ENCODE assay signal across 2 cellular contexts in the genomic region with DNA sequence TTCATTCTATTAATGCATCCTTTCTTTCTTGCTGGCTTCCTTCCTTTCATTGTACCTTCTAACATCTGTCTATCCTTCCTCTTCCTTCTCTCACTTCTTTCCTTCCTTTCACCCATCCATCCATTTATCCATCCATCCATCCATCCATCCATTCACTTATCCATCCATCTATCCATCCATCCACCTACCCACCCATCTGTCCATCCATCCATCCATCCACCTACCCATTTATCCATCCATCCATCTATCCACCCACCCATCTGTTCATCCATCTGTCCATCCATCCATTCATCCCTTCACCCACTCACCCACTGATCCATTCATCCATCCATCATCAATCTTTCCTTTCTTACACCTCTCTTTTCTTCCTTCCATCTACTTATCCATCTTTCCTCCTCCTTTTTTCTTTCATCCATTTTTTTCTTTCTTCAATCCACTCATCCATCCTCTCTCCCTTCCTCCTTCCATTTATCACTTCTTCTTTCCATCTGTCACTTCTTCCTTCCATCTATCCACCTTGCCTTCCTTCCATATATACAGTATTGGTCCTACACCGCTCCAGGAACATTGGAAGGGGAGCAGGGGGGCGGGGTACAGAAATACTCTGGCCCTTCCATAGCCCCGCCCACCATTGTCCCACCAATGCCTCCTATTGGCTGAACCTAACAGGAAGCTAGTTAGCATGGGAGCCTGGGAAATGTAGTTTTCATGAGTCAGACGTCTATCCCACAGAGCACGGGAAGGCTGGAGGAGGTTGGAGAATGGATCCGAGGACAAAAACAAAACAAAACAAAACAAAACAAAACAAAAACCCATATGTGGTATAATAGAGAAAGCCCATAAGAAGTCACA.
TF ChIP-seq lines count a peak whose summit lies in the region.

No MANE protein-coding gene starts in this region.

TF ChIP-seq in SK-N-SH, 30 proteins besides CTCF, POLR2A, EP300 and RAD21:
- TF ChIP-seq TAF1 (IDR thresholded peaks at IDR 0.05; ENCODE audit: borderline replicate concordance, low read depth, low read length) (no peak), ELF1 (IDR thresholded peaks at IDR 0.05) (no peak), FOXJ3 (CRISPR knock-in tag; IDR thresholded peaks at IDR 0.05) (no peak), NFIC (IDR thresholded peaks at IDR 0.05; ENCODE audit: borderline replicate concordance) (no peak), IRF3 (IDR thresholded peaks at IDR 0.05; ENCODE audit: low read depth, low read length) (no peak), NRF1 (IDR thresholded peaks at IDR 0.05; ENCODE audit: low read depth, low read length) (no peak), RCOR1 (IDR thresholded peaks at IDR 0.05; ENCODE audit: low read length) (no peak), MEF2A (IDR thresholded peaks at IDR 0.05; ENCODE audit: borderline replicate concordance, low read depth) (no peak), RFX5 (IDR thresholded peaks at IDR 0.05; ENCODE audit: low read length) (no peak), SMC3 (IDR thresholded peaks at IDR 0.05; ENCODE audit: low read depth, low read length) (no peak), FOXM1 (IDR thresholded peaks at IDR 0.05; ENCODE audit: low read depth) (no peak), GABPA (IDR thresholded peaks at IDR 0.05; ENCODE audit: low read depth) (no peak), YY1 (IDR thresholded peaks at IDR 0.05; ENCODE audit: low read depth) (no peak), POLR2AphosphoS5 (IDR thresholded peaks at IDR 0.05; ENCODE audit: low read depth, low read length) (no peak), TCF12 (IDR thresholded peaks at IDR 0.05) (no peak), REST (IDR thresholded peaks at IDR 0.05; ENCODE audit: low read depth, low read length) (no peak), SIN3A (IDR thresholded peaks at IDR 0.05; ENCODE audit: borderline replicate concordance, low read depth, low read length) (no peak)
- TF ChIP-seq, protein P1, sequence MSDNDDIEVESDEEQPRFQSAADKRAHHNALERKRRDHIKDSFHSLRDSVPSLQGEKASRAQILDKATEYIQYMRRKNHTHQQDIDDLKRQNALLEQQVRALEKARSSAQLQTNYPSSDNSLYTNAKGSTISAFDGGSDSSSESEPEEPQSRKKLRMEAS (IDR thresholded peaks at IDR 0.05; ENCODE audit: low read depth) = no peak
- TF ChIP-seq, protein P2, sequence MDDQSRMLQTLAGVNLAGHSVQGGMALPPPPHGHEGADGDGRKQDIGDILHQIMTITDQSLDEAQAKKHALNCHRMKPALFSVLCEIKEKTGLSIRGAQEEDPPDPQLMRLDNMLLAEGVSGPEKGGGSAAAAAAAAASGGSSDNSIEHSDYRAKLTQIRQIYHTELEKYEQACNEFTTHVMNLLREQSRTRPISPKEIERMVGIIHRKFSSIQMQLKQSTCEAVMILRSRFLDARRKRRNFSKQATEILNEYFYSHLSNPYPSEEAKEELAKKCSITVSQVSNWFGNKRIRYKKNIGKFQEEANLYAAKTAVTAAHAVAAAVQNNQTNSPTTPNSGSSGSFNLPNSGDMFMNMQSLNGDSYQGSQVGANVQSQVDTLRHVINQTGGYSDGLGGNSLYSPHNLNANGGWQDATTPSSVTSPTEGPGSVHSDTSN (IDR thresholded peaks at IDR 0.05) = no peak
- TF ChIP-seq, protein P3, sequence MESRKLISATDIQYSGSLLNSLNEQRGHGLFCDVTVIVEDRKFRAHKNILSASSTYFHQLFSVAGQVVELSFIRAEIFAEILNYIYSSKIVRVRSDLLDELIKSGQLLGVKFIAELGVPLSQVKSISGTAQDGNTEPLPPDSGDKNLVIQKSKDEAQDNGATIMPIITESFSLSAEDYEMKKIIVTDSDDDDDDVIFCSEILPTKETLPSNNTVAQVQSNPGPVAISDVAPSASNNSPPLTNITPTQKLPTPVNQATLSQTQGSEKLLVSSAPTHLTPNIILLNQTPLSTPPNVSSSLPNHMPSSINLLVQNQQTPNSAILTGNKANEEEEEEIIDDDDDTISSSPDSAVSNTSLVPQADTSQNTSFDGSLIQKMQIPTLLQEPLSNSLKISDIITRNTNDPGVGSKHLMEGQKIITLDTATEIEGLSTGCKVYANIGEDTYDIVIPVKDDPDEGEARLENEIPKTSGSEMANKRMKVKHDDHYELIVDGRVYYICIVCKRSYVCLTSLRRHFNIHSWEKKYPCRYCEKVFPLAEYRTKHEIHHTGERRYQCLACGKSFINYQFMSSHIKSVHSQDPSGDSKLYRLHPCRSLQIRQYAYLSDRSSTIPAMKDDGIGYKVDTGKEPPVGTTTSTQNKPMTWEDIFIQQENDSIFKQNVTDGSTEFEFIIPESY (IDR thresholded peaks at IDR 0.05; ENCODE audit: borderline replicate concordance, low read depth) = no peak

TF ChIP-seq in SK-N-SH treated with all-trans-retinoic acid at 6 μM for 48 hours, 23 proteins besides CTCF, POLR2A, EP300 and RAD21:
- TF ChIP-seq ZNF70 (CRISPR knock-in tag; IDR thresholded peaks at IDR 0.05) (no peak), POU6F1 (CRISPR knock-in tag; IDR thresholded peaks at IDR 0.05; ENCODE audit: borderline replicate concordance, low read depth) (no peak), ESRRG (CRISPR knock-in tag; IDR thresholded peaks at IDR 0.05) (no peak), TOX (CRISPR knock-in tag; IDR thresholded peaks at IDR 0.05; ENCODE audit: borderline replicate concordance) (no peak), RARB (CRISPR knock-in tag; IDR thresholded peaks at IDR 0.05) (no peak), ZNF8 (CRISPR knock-in tag; IDR thresholded peaks at IDR 0.05) (no peak), TCF4 (CRISPR knock-in tag; IDR thresholded peaks at IDR 0.05; ENCODE audit: borderline replicate concordance) (no peak)
- TF ChIP-seq, protein P4, sequence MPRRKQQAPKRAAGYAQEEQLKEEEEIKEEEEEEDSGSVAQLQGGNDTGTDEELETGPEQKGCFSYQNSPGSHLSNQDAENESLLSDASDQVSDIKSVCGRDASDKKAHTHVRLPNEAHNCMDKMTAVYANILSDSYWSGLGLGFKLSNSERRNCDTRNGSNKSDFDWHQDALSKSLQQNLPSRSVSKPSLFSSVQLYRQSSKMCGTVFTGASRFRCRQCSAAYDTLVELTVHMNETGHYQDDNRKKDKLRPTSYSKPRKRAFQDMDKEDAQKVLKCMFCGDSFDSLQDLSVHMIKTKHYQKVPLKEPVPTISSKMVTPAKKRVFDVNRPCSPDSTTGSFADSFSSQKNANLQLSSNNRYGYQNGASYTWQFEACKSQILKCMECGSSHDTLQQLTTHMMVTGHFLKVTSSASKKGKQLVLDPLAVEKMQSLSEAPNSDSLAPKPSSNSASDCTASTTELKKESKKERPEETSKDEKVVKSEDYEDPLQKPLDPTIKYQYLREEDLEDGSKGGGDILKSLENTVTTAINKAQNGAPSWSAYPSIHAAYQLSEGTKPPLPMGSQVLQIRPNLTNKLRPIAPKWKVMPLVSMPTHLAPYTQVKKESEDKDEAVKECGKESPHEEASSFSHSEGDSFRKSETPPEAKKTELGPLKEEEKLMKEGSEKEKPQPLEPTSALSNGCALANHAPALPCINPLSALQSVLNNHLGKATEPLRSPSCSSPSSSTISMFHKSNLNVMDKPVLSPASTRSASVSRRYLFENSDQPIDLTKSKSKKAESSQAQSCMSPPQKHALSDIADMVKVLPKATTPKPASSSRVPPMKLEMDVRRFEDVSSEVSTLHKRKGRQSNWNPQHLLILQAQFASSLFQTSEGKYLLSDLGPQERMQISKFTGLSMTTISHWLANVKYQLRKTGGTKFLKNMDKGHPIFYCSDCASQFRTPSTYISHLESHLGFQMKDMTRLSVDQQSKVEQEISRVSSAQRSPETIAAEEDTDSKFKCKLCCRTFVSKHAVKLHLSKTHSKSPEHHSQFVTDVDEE (CRISPR knock-in tag; IDR thresholded peaks at IDR 0.05) = no peak
